Comparison of ENCODE assay signal across 1 cellular context in the genomic region with DNA sequence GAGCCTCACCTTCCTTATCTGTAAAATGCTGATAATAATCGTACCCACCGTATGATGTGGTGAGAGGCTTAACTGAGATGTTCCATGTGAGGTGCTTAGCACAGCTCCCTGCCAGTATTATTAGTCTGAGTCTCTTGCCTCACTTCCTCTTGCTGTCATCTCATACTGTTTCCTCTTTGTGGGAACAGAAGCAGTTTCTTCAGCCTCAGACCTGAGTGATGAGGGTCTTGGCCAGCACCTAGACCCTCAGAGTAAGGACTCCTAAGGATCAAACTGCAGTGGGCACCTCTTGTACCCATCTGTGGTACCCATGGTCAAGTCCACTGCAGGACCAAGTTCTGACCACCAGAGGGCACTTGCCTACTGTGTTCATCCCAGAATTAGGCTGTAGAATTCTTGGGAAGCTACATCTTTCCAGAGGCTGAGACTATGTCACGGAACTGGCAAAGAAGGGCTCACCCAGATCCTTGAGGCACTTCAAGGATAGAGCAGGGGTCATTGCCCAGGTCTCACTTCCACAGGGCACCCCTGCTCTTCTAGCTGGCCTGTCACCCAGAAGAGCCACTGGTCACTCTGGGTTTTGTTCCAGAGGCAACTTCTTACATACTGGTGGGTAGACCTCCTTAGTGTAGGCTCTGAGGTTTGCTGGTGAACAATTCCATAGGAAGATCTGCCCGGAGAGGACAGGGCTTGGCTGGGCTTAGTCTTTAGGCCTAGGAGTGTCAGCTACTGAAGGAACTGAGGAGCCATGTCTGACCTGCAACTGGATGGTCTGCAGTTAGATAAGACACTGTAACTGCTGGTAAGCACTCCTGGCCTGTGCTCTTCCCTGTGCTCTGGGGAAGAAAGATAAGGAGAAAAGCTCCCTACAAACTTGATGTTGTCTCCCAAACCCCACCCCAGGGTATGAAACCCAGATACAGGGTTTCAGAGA.
TF ChIP-seq lines count a peak whose summit lies in the region.

No MANE protein-coding gene starts in this region.

TF ChIP-seq in HCT116, 20 proteins besides CTCF, POLR2A, EP300 and RAD21:
- TF ChIP-seq EZH2phosphoT487 (IDR thresholded peaks at IDR 0.05; ENCODE audit: borderline replicate concordance), result no peak
- no peak for TF ChIP-seq EGR1 (IDR thresholded peaks at IDR 0.05; ENCODE audit: low read depth)
- TF ChIP-seq, protein P1, sequence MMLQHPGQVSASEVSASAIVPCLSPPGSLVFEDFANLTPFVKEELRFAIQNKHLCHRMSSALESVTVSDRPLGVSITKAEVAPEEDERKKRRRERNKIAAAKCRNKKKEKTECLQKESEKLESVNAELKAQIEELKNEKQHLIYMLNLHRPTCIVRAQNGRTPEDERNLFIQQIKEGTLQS (IDR thresholded peaks at IDR 0.05), result no peak
- TF ChIP-seq ELF1 (IDR thresholded peaks at IDR 0.05; ENCODE audit: borderline replicate concordance, low read depth), result no peak
- TF ChIP-seq EZH2 (IDR thresholded peaks at IDR 0.05), result no peak
- TF ChIP-seq ZNF274 (IDR thresholded peaks at IDR 0.05; ENCODE audit: low read depth, low read length), result no peak
- TF ChIP-seq CEBPB (IDR thresholded peaks at IDR 0.05; ENCODE audit: low read depth), result no peak
- TF ChIP-seq, protein P2, sequence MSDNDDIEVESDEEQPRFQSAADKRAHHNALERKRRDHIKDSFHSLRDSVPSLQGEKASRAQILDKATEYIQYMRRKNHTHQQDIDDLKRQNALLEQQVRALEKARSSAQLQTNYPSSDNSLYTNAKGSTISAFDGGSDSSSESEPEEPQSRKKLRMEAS (IDR thresholded peaks at IDR 0.05), result no peak
- no peak for TF ChIP-seq SIN3A (IDR thresholded peaks at IDR 0.05; ENCODE audit: low read depth)
- no peak for TF ChIP-seq ZFX (IDR thresholded peaks at IDR 0.05)
- TF ChIP-seq, protein P3, sequence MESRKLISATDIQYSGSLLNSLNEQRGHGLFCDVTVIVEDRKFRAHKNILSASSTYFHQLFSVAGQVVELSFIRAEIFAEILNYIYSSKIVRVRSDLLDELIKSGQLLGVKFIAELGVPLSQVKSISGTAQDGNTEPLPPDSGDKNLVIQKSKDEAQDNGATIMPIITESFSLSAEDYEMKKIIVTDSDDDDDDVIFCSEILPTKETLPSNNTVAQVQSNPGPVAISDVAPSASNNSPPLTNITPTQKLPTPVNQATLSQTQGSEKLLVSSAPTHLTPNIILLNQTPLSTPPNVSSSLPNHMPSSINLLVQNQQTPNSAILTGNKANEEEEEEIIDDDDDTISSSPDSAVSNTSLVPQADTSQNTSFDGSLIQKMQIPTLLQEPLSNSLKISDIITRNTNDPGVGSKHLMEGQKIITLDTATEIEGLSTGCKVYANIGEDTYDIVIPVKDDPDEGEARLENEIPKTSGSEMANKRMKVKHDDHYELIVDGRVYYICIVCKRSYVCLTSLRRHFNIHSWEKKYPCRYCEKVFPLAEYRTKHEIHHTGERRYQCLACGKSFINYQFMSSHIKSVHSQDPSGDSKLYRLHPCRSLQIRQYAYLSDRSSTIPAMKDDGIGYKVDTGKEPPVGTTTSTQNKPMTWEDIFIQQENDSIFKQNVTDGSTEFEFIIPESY (IDR thresholded peaks at IDR 0.05; ENCODE audit: extremely low read depth, insufficient replicate concordance, low read length), result no peak
- no peak for TF ChIP-seq YY1 (IDR thresholded peaks at IDR 0.05; ENCODE audit: extremely low read depth, insufficient replicate concordance, low read depth, low read length)
- TF ChIP-seq POLR2AphosphoS5 (IDR thresholded peaks at IDR 0.05; ENCODE audit: low read depth, low read length), result no peak
- TF ChIP-seq JUND (IDR thresholded peaks at IDR 0.05), result no peak
